Comparison of ENCODE assay signal across 11 cellular contexts in the genomic region with DNA sequence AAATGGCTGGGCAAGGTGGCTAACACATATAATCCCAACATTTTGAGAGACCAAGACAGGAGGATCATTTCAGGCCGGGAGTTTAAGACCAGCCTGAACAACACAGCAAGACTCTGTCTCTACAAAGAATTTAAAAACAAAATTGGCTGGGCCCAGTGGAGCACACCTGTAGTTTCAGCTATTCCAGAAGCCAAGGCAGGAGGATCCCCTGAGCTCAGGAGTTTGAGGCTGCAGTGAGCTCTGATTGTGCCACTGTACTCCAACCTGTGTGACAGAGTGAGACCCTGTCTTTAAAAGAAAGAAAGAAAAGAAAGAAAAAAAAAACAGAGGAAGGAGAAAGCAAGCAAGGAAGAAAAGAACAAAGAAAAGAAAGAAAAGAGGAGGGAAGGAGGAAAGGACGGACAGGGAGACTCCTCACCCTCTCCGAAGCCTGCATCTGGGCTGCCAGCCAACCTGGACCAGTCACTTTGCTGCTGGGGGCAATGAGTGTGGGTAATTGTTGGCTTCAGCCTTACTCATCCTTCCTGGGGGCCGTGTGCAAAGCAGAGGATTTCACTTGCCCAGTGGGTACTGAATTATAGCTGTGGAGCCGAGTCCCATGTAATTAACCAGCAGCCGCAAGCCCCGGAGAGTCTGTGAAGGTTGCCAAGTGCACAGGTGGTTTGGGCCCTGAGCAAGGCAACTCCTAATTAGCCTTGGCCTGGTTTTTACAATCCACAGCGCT. TPM values are rescaled to one million over a fixed set of nuclear protein-coding genes. Genes with fewer than 3 reads are reported as not detected.
DNase-seq lines count a peak whose midpoint lies in the region; ATAC-seq, FAIRE-seq and TF ChIP-seq lines count a peak whose summit lies in the region.
"Had no signal": no experiment of that assay in that cellular context is flagged by ENCODE, and none has a peak within 500 bp of the region (broad histone marks: within the 10 kb centered on the region; RNA-seq: fewer than 3 reads in every experiment).

No MANE protein-coding gene starts in this region.

- H3K9me3 ChIP-seq in A549 (no peaks in the 10 kb centered on the region), SJCRH30 (replicated peaks) (no peaks in the 10 kb centered on the region)
- H3K9me3 ChIP-seq: esophagus squamous epithelium had no signal

- H3K4me2 ChIP-seq in A549, result no peak overlapping the region

- no peak overlapping the region for H3K27ac ChIP-seq in A549
- no peak overlapping the region for H3K27ac ChIP-seq in SJCRH30
- H3K27ac ChIP-seq: esophagus squamous epithelium had no signal

- peaks cover 6% of the 10 kb centered on the region; the same call in 1 of the 2 replicates for H3K27me3 ChIP-seq in SJCRH30

- H3K4me3 ChIP-seq in A549 (no peak overlapping the region), SJCRH30 (no peak overlapping the region)
- H3K4me3 ChIP-seq: esophagus squamous epithelium had no signal

- no peaks in the 10 kb centered on the region for H3K9me3 Mint-ChIP-seq in HFFc6
- H3K9me3 Mint-ChIP-seq in osteocyte (ENCODE audit: unreplicated experiment), result no peaks in the 10 kb centered on the region

- H3K27ac Mint-ChIP-seq in HFFc6 (no peak overlapping the region), osteocyte (ENCODE audit: unreplicated experiment) (no peak overlapping the region)
- H3K27ac Mint-ChIP-seq: CD4-positive, alpha-beta memory T cell had no signal

- 56% methylated on average over 8 of the region's 8 CpGs for WGBS in A549 (ENCODE audit: missing lambda C conversion rate)

- no peak for TF ChIP-seq EP300 in A549 (IDR thresholded peaks at IDR 0.05)

- H3K4me1 ChIP-seq in A549, result peaks cover 7% of the 10 kb centered on the region; the same call in 2 of the 3 replicates
- peaks cover 6% of the 10 kb centered on the region; the same call in 1 of the 2 replicates for H3K4me1 ChIP-seq in SJCRH30
- H3K4me1 ChIP-seq: esophagus squamous epithelium had no signal

- no peaks in the 10 kb centered on the region for H3K36me3 Mint-ChIP-seq in HFFc6 (ENCODE audit: low read depth)
- H3K36me3 Mint-ChIP-seq in osteocyte (ENCODE audit: unreplicated experiment), result no peaks in the 10 kb centered on the region
- H3K36me3 Mint-ChIP-seq: CD4-positive, alpha-beta memory T cell had no signal

- TF ChIP-seq CTCF in A549 (IDR thresholded peaks at IDR 0.05) (no peak), HFFc6 (IDR thresholded peaks at IDR 0.05) (no peak), osteocyte (IDR thresholded peaks at IDR 0.05) (no peak)

- POLR2A ChIA-PET in A549 (lab: Yijun Ruan, JAX), result no interaction called here

- peaks cover 15% of the 10 kb centered on the region for H3K4me1 Mint-ChIP-seq in HFFc6 (ENCODE audit: low read depth)
- peaks cover 5% of the 10 kb centered on the region for H3K4me1 Mint-ChIP-seq in osteocyte (ENCODE audit: unreplicated experiment)
- H3K4me1 Mint-ChIP-seq: CD4-positive, alpha-beta memory T cell had no signal

- CTCF ChIA-PET in A549 (lab: Yijun Ruan, JAX), result interaction anchor here (1.7 kb wide), 1 partner anchor 42 kb away, joined by 5 read pairs; no protein-coding TSS in a partner anchor

- H3K27me3 Mint-ChIP-seq in HFFc6 (ENCODE audit: insufficient read depth) (peaks cover 37% of the 10 kb centered on the region), osteocyte (ENCODE audit: unreplicated experiment) (peaks cover 14% of the 10 kb centered on the region)

- DNase-seq in A549 (ENCODE audit: low read depth in 1 of 2, low spot score in 1 of 2), result peak; percentile 22 to 26
- peak; percentile 82 for DNase-seq in HFFc6
- peak; percentile 60 to 74 for DNase-seq in SJCRH30
- DNase-seq in fibroblast of the conjunctiva (ENCODE audit: low read depth), result peak; percentile 23
- no peak for DNase-seq in HT-29 (ENCODE audit: low spot score)
- DNase-seq in osteocyte (ENCODE audit: extremely low spot score, unreplicated experiment), result no peak
- no peak for DNase-seq in NCI-H526 (lab: John Stamatoyannopoulos, UW)
- DNase-seq: CD4-positive, alpha-beta memory T cell; esophagus squamous epithelium had no signal

- H3K4me3 Mint-ChIP-seq in HFFc6, result no peak overlapping the region
- H3K4me3 Mint-ChIP-seq in osteocyte (ENCODE audit: unreplicated experiment), result no peak overlapping the region
- H3K4me3 Mint-ChIP-seq: CD4-positive, alpha-beta memory T cell had no signal

- no peak for TF ChIP-seq RAD21 in A549 (conservative IDR thresholded peaks at IDR 0.05 in 1 of 2, IDR thresholded peaks at IDR 0.05 in 1 of 2)

- TF ChIP-seq POLR2A in A549 (IDR thresholded peaks at IDR 0.05; ENCODE audit: low read length), result no peak

- H3K36me3 ChIP-seq in SJCRH30, result no peaks in the 10 kb centered on the region
- H3K36me3 ChIP-seq: esophagus squamous epithelium had no signal

- no peak for FAIRE-seq in A549 (lab: Jason Lieb, UNC)

- peak; percentile 74 to 83 for ATAC-seq in A549
- no peak for ATAC-seq in GM19455 (IDR thresholded peaks at IDR 0.05; ENCODE audit: unreplicated experiment)

TF ChIP-seq in A549, 52 proteins besides CTCF, POLR2A, EP300 and RAD21 (continues in another document):
- no peak for TF ChIP-seq BHLHE40 (IDR thresholded peaks at IDR 0.05; ENCODE audit: low read depth, low read length)
- TF ChIP-seq PHF8 (IDR thresholded peaks at IDR 0.05; ENCODE audit: borderline replicate concordance, low read depth), result no peak
- TF ChIP-seq HOXB13 (CRISPR knock-in tag; IDR thresholded peaks at IDR 0.05; ENCODE audit: low read depth), result no peak
- no peak for TF ChIP-seq ZC3H11A (IDR thresholded peaks at IDR 0.05)
- no peak for TF ChIP-seq KDM1A (IDR thresholded peaks at IDR 0.05; ENCODE audit: low read depth)
- no peak for TF ChIP-seq FOSB (CRISPR knock-in tag; IDR thresholded peaks at IDR 0.05)
- TF ChIP-seq, protein P1, sequence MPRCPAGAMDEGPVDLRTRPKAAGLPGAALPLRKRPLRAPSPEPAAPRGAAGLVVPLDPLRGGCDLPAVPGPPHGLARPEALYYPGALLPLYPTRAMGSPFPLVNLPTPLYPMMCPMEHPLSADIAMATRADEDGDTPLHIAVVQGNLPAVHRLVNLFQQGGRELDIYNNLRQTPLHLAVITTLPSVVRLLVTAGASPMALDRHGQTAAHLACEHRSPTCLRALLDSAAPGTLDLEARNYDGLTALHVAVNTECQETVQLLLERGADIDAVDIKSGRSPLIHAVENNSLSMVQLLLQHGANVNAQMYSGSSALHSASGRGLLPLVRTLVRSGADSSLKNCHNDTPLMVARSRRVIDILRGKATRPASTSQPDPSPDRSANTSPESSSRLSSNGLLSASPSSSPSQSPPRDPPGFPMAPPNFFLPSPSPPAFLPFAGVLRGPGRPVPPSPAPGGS (IDR thresholded peaks at IDR 0.05), result no peak
- TF ChIP-seq, protein P2, sequence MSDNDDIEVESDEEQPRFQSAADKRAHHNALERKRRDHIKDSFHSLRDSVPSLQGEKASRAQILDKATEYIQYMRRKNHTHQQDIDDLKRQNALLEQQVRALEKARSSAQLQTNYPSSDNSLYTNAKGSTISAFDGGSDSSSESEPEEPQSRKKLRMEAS (IDR thresholded peaks at IDR 0.05), result no peak
- no peak for TF ChIP-seq POLR2AphosphoS2 (conservative IDR thresholded peaks at IDR 0.05; ENCODE audit: low read length)
- no peak for TF ChIP-seq RFX5 (IDR thresholded peaks at IDR 0.05)
- TF ChIP-seq MAFK (IDR thresholded peaks at IDR 0.05; ENCODE audit: partially characterized antibody), result no peak

RNA-seq across cellular contexts. Expression of a gene that starts 6.7 kb away (rescaled TPM):
- polyA plus RNA-seq in A549 (2011; rRNA removed) (not detected in 2 replicates), A549 (2017; fragmentation: RNase III; extraction: RNeasy Plus Mini Kit Qiagen cat#74134 plus additional on column Dnase treatment) (not detected in 3 replicates)
- polyA plus RNA-seq in A549 (2012; cell fraction: cytosol; rRNA removed), result not detected in 2 replicates
- polyA plus RNA-seq in A549 (2012; cell fraction: nucleus; rRNA removed), result not detected in 2 replicates
- polyA minus RNA-seq in A549 (2011; rRNA and poly(A)+ RNA removed), result not detected in 2 replicates
- not detected for total RNA-seq in HFFc6 (2021; fragmentation: NEBNext Ultra II Directional; extraction: Animal tissue kit (Norgen Biotek cat#: 25700))
- not detected in 2 replicates for total RNA-seq in SJCRH30 (2014; rRNA removed; shearing (Covaris generic))
- not detected in 2 replicates for total RNA-seq in HT-29 (2014; rRNA removed; shearing (Covaris generic))
- not detected in 2 replicates for total RNA-seq in osteocyte
- total RNA-seq: CD4-positive, alpha-beta memory T cell; esophagus squamous epithelium had no signal
- polyA plus RNA-seq: CD4-positive, alpha-beta memory T cell; neural cell had no signal

RNA-seq across cellular contexts. Expression of a gene that starts 31.1 kb away (rescaled TPM):
- polyA plus RNA-seq in A549 (2011; rRNA removed), result 0.16 and 0.24 TPM in 2 replicates
- polyA plus RNA-seq in A549 (2012; cell fraction: cytosol; rRNA removed), result 0.11 TPM in 1 of 2 replicates, not detected in the other
- polyA plus RNA-seq in A549 (2012; cell fraction: nucleus; rRNA removed), result not detected in 2 replicates
- polyA plus RNA-seq in A549 (2017; fragmentation: RNase III; extraction: RNeasy Plus Mini Kit Qiagen cat#74134 plus additional on column Dnase treatment), result 0.21 TPM in 1 of 3 replicates, not detected in the others
- polyA minus RNA-seq in A549 (2011; rRNA and poly(A)+ RNA removed), result not detected in 2 replicates
- total RNA-seq in HFFc6 (2021; fragmentation: NEBNext Ultra II Directional; extraction: Animal tissue kit (Norgen Biotek cat#: 25700)), result not detected
- total RNA-seq in SJCRH30 (2014; rRNA removed; shearing (Covaris generic)), result not detected in 2 replicates
- total RNA-seq in HT-29 (2014; rRNA removed; shearing (Covaris generic)), result 3.5 TPM in 1 of 2 replicates, not detected in the other
- not detected in 2 replicates for total RNA-seq in osteocyte
- total RNA-seq: CD4-positive, alpha-beta memory T cell; esophagus squamous epithelium had no signal

RNA-seq across cellular contexts. Expression of a gene that starts 38.4 kb away (rescaled TPM):
- 61.4 and 62.3 TPM in 2 replicates for polyA plus RNA-seq in A549 (2011; rRNA removed)
- polyA plus RNA-seq in A549 (2012; cell fraction: cytosol; rRNA removed), result 23.6 and 24.1 TPM in 2 replicates
- polyA plus RNA-seq in A549 (2012; cell fraction: nucleus; rRNA removed), result 30.9 and 39.3 TPM in 2 replicates
- 36.1 to 46.6 TPM (median 44.4 TPM) in 3 replicates for polyA plus RNA-seq in A549 (2017; fragmentation: RNase III; extraction: RNeasy Plus Mini Kit Qiagen cat#74134 plus additional on column Dnase treatment)
- 37.5 and 58.3 TPM in 2 replicates for polyA minus RNA-seq in A549 (2011; rRNA and poly(A)+ RNA removed)
- total RNA-seq in HFFc6 (2021; fragmentation: NEBNext Ultra II Directional; extraction: Animal tissue kit (Norgen Biotek cat#: 25700)), result 10 to 100 TPM; 26.2 to 33.3 (median 29.5) TPM
- total RNA-seq in SJCRH30 (2014; rRNA removed; shearing (Covaris generic)), result 10.9 and 11.7 TPM in 2 replicates
- total RNA-seq in HT-29 (2014; rRNA removed; shearing (Covaris generic)), result 10.4 and 19.3 TPM in 2 replicates
- 58.7 and 66.0 TPM in 2 replicates for total RNA-seq in osteocyte

RNA-seq across cellular contexts. Expression of a gene that starts 50.2 kb away (rescaled TPM):
- polyA plus RNA-seq in A549 (2011; rRNA removed) (39.1 and 69.4 TPM in 2 replicates), A549 (2017; fragmentation: RNase III; extraction: RNeasy Plus Mini Kit Qiagen cat#74134 plus additional on column Dnase treatment) (228 to 316 TPM (median 305 TPM) in 3 replicates)
- polyA plus RNA-seq in A549 (2012; cell fraction: cytosol; rRNA removed), result 156 and 189 TPM in 2 replicates
- polyA plus RNA-seq in A549 (2012; cell fraction: nucleus; rRNA removed), result 154 and 179 TPM in 2 replicates
- 18.9 and 29.2 TPM in 2 replicates for polyA minus RNA-seq in A549 (2011; rRNA and poly(A)+ RNA removed)
- 1,000 to 10,000 TPM in 3 of 6 experiments, 100 to 1,000 TPM in 3; 623 to 1,524 (median 1,044) TPM for total RNA-seq in HFFc6 (2021; fragmentation: NEBNext Ultra II Directional; extraction: Animal tissue kit (Norgen Biotek cat#: 25700))
- 144 and 163 TPM in 2 replicates for total RNA-seq in SJCRH30 (2014; rRNA removed; shearing (Covaris generic))
- 44.1 and 51.4 TPM in 2 replicates for total RNA-seq in HT-29 (2014; rRNA removed; shearing (Covaris generic))
- total RNA-seq in osteocyte, result 384 and 419 TPM in 2 replicates
- polyA plus RNA-seq: neural cell had no signal

Comparison
In these comparisons a context has a peak if more than half of its experiments do, and no peak if none do; other contexts are left out.
1. DNase-seq: peak in A549 (2 of 2), HFFc6 (single experiment), SJCRH30 (2 of 2) and fibroblast of the conjunctiva (single experiment); none in HT-29 (single experiment), osteocyte (single experiment) and NCI-H526 (0 of 2).